9 cellular contexts compared by ENCODE assay signal in genomic region chr12:6326316-6326959, GRCh38. TPM values are rescaled to one million over a fixed set of nuclear protein-coding genes. Genes with fewer than 3 reads are reported as not detected.
DNase-seq lines count a peak whose midpoint lies in the region; ATAC-seq, FAIRE-seq and TF ChIP-seq lines count a peak whose summit lies in the region.
"Had no signal": no experiment of that assay in that cellular context is flagged by ENCODE, and none has a peak within 500 bp of the region (broad histone marks: within the 10 kb centered on the region; RNA-seq: fewer than 3 reads in every experiment).

No MANE protein-coding gene starts in this region.

- DNase-seq in AG08396 (ENCODE audit: low spot score): peak; percentile 68
- peak; percentile 94 for DNase-seq in H7
- DNase-seq in cardiac muscle cell (ENCODE audit: low read depth in 1 of 2, low spot score in 1 of 2): peak; percentile 78 to 80
- peak in 1 of 2 donors; percentile 72 for DNase-seq in gastrocnemius medialis
- DNase-seq in activated CD8-positive, alpha-beta memory T cell treated with anti-CD3 and anti-CD28 coated beads for 24 hours: no peak

- TF ChIP-seq POLR2A in gastrocnemius medialis (IDR thresholded peaks at IDR 0.05): no peak

- H3K4me1 ChIP-seq in cardiac muscle cell (ENCODE audit: low read depth): peaks cover 23% of the 10 kb centered on the region
- H3K4me1 ChIP-seq in gastrocnemius medialis: peaks cover 57 to 61% of the 10 kb centered on the region in 2 donors

- H3K9me3 ChIP-seq in cardiac muscle cell (ENCODE audit: low read depth): no peaks in the 10 kb centered on the region
- H3K9me3 ChIP-seq in gastrocnemius medialis: no peaks in the 10 kb centered on the region

- in situ Hi-C loops in gastrocnemius medialis (cut with MboI; ENCODE audit: low sequenced_read_pairs in 4 of 4): loop anchor here in 2 of 4 donors (10.0 to 25.0 kb wide), 3 partner anchors 58 to 138 kb away; partner anchors contain the start of genes LTBR (in 1 of the 2), TAPBPL (in 1 of the 2) and VAMP1 (in 1 of the 2)

- H3K27me3 ChIP-seq in H7 (ENCODE audit: control insufficient read depth, insufficient read depth, low read length) (no peaks in the 10 kb centered on the region), cardiac muscle cell (no peaks in the 10 kb centered on the region), gastrocnemius medialis (no peaks in the 10 kb centered on the region)

- ATAC-seq in gastrocnemius medialis: peak; percentile 48 to 55
- no peak for ATAC-seq in GM18520 (IDR thresholded peaks at IDR 0.05; ENCODE audit: unreplicated experiment)
- ATAC-seq in HG02970 (IDR thresholded peaks at IDR 0.05; ENCODE audit: low FRiP score, unreplicated experiment): no peak

- H3K27ac ChIP-seq in cardiac muscle cell (no peak overlapping the region), gastrocnemius medialis (peak overlapping the region; percentile 37 to 82 (median 66))

- H3K36me3 ChIP-seq in H7 (replicated peaks; ENCODE audit: control insufficient read depth, insufficient read depth, low read length) (peaks cover 15% of the 10 kb centered on the region), cardiac muscle cell (peaks cover 8% of the 10 kb centered on the region), gastrocnemius medialis (peaks cover 0 to 42% of the 10 kb centered on the region in 2 donors)

- peak; percentile 69 for FAIRE-seq in TTC549 (lab: Jason Lieb, UNC)
- FAIRE-seq: colon had no signal

- H3K4me3 ChIP-seq in H7 (ENCODE audit: insufficient read depth, low read depth, low read length): no peak overlapping the region
- no peak overlapping the region for H3K4me3 ChIP-seq in cardiac muscle cell
- peak overlapping the region in 1 of 4 donors; percentile 33 for H3K4me3 ChIP-seq in gastrocnemius medialis

- peak; percentile 43 for TF ChIP-seq CTCF in cardiac muscle cell (IDR thresholded peaks at IDR 0.05; ENCODE audit: low read depth, low read length)
- TF ChIP-seq CTCF in gastrocnemius medialis (IDR thresholded peaks at IDR 0.05 in 4 of 5, conservative IDR thresholded peaks at IDR 0.05 in 1 of 5): peak; percentile 23 to 57 (median 47)

- intact Hi-C loops in gastrocnemius medialis (cut with DNase I; ENCODE audit: low total_unique reads): loop anchor here (2.0 kb wide), 1 partner anchor 138 kb away; no protein-coding TSS in a partner anchor

RNA-seq across cellular contexts. Expression of gene TNFRSF1A, which starts 15.4 kb away (rescaled TPM):
- total RNA-seq in H7 (2014; rRNA removed; shearing (Covaris generic)): 83.5 and 84.6 TPM in 2 replicates
- total RNA-seq in cardiac muscle cell (32.8 and 33.3 TPM in 2 replicates), gastrocnemius medialis (100 to 1,000 TPM; 103 to 220 (median 193) TPM)
- 41.7 and 42.3 TPM in 2 replicates for polyA plus RNA-seq in cardiac muscle cell

RNA-seq across cellular contexts. Expression of gene PLEKHG6, which starts 16.0 kb away (rescaled TPM):
- total RNA-seq in H7 (2014; rRNA removed; shearing (Covaris generic)): 36.5 and 43.6 TPM in 2 replicates
- 0.86 and 0.99 TPM in 2 replicates for total RNA-seq in cardiac muscle cell
- 0.39 and 1.2 TPM in 2 replicates for polyA plus RNA-seq in cardiac muscle cell
- total RNA-seq in gastrocnemius medialis: under 1 TPM in 1 of 4 donors, not detected in 3; 0.29 TPM

RNA-seq across cellular contexts. Expression of gene SCNN1A, which starts 48.9 kb away (rescaled TPM):
- total RNA-seq in H7 (2014; rRNA removed; shearing (Covaris generic)): 28.5 and 41.7 TPM in 2 replicates
- total RNA-seq in cardiac muscle cell: 0.25 and 0.66 TPM in 2 replicates
- not detected in 2 replicates for polyA plus RNA-seq in cardiac muscle cell
- 1 to 10 TPM in 1 of 4 donors, under 1 TPM in 2, not detected in 1; 0.20 to 2.0 (median 0.38) TPM for total RNA-seq in gastrocnemius medialis

RNA-seq across cellular contexts. Expression of gene LTBR, which starts 57.5 kb away (rescaled TPM):
- total RNA-seq in H7 (2014; rRNA removed; shearing (Covaris generic)): 2.5 and 3.6 TPM in 2 replicates
- total RNA-seq in cardiac muscle cell (2.2 and 4.1 TPM in 2 replicates), gastrocnemius medialis (10 to 100 TPM; 40.2 to 98.6 (median 43.7) TPM)
- polyA plus RNA-seq in cardiac muscle cell: 0.65 and 2.4 TPM in 2 replicates

Comparison
In these comparisons a context has a peak if more than half of its experiments do, and no peak if none do; other contexts are left out.
1. ATAC-seq: peak in gastrocnemius medialis (2 of 2); none in GM18520 (single experiment) and HG02970 (single experiment).
2. RNA of gene PLEKHG6, which starts 16.0 kb away (total RNA-seq): 36.5 to 43.6 TPM in H7; 0.86 to 0.99 TPM in cardiac muscle cell and 0.29 TPM in gastrocnemius medialis; every median in the first group is over 10 times any median in the second.